8 cellular contexts compared by ENCODE assay signal in the genomic region with DNA sequence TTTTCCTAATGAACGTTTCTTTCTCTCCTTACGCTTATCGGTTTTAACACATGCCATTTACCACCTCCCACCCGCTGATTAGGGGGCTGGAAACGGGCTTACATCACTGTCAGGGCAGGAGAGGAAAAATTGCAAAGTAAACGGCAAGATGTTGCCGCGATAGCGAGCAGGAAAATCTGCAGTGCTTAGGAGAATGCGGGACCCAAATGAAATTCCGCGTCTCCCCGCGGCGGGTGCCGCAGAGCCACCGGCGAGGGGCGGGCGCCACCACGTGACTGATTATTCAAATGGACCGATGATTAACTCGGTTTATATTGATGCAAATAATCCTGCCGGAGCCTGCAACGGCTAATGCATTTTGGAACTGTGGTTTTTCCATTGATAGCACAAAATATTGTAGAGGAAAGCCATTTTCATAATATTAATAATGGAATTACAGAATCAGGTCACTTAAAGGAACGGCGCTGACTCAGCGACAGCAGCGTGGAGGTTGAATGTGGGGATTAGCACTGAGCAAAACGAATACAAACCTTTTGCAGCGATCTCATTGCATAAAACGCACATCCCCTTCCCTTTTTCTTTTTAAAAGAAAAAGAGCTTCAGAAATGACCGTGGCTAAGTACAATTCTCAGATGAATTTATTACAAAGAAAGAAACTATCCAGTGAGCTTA.
DNase-seq lines count a peak whose midpoint lies in the region; ATAC-seq and TF ChIP-seq lines count a peak whose summit lies in the region.

No MANE protein-coding gene starts in this region.

- H3K27me3 Mint-ChIP-seq in stimulated activated naive B cell treated with anti-CD40 and anti-IgM and Interleukin-4, amounts not matched to agents 10 μg/mL and 1 μg/mL and 100 μg/mL, for 72 hours: peaks cover 63 to 76% of the 10 kb centered on the region in 2 donors

- no peaks in the 10 kb centered on the region for H3K9me3 Mint-ChIP-seq in stimulated activated naive B cell treated with anti-CD40 and anti-IgM and Interleukin-4, amounts not matched to agents 10 μg/mL and 1 μg/mL and 100 μg/mL, for 72 hours

- TF ChIP-seq POLR2A in NB4 (IDR thresholded peaks at IDR 0.05; ENCODE audit: extremely low read depth, insufficient read length): no peak
- TF ChIP-seq POLR2A in body of pancreas (IDR thresholded peaks at IDR 0.05): no peak

- H3K27ac ChIP-seq in body of pancreas: no peak overlapping the region

- H3K4me3 Mint-ChIP-seq in stimulated activated naive B cell treated with anti-CD40 and anti-IgM and Interleukin-4, amounts not matched to agents 10 μg/mL and 1 μg/mL and 100 μg/mL, for 72 hours: peak overlapping the region; percentile 23 to 41

- intact Hi-C loops in body of pancreas (cut with DNase I): no loop called here

- no peaks in the 10 kb centered on the region for H3K36me3 ChIP-seq in body of pancreas (replicated peaks in 1 of 2; ENCODE audit: insufficient read depth in 1 of 2, low read depth in 2 of 2)

- peaks cover 0 to 21% of the 10 kb centered on the region in 2 donors for H3K27me3 ChIP-seq in body of pancreas

- 4 to 7% methylated on average over 33 of the region's 33 CpGs for WGBS in body of pancreas, 2 donors

- H3K36me3 Mint-ChIP-seq in stimulated activated naive B cell treated with anti-CD40 and anti-IgM and Interleukin-4, amounts not matched to agents 10 μg/mL and 1 μg/mL and 100 μg/mL, for 72 hours: no peaks in the 10 kb centered on the region

- DNase-seq in DMS53 treated with DMSO at 0.1 percent for 48 hours (lab: John Stamatoyannopoulos, UW; ENCODE audit: unreplicated experiment) (peak; percentile 65), NB4 (ENCODE audit: low read depth) (peak; percentile 20), body of pancreas (peak in 3 of 4 donors; percentile 18 to 61 (median 20)), islet precursor cell (peak; percentile 74)
- no peak for DNase-seq in stimulated activated naive B cell treated with anti-CD40 and anti-IgM and Interleukin-4, amounts not matched to agents 10 μg/mL and 1 μg/mL and 100 μg/mL, for 72 hours

- H3K4me1 ChIP-seq in body of pancreas: peaks cover 10% of the 10 kb centered on the region

- TF ChIP-seq CTCF in NB4 (IDR thresholded peaks at IDR 0.05; ENCODE audit: low read depth, low read length) (no peak), body of pancreas (IDR thresholded peaks at IDR 0.05) (peak in 3 of 7 experiments; percentile 7 to 27 (median 19))

- no peak for ATAC-seq in body of pancreas
- no peak for ATAC-seq in stimulated activated naive B cell treated with anti-CD40 and anti-IgM and Interleukin-4, amounts not matched to agents 10 μg/mL and 1 μg/mL and 100 μg/mL, for 72 hours (replicated peaks)
- no peak for ATAC-seq in HG02623 (IDR thresholded peaks at IDR 0.05; ENCODE audit: unreplicated experiment)
- ATAC-seq in HG02678 (IDR thresholded peaks at IDR 0.05; ENCODE audit: unreplicated experiment): no peak
- ATAC-seq in HG03432 (IDR thresholded peaks at IDR 0.05; ENCODE audit: unreplicated experiment): no peak

- H3K4me1 Mint-ChIP-seq in stimulated activated naive B cell treated with anti-CD40 and anti-IgM and Interleukin-4, amounts not matched to agents 10 μg/mL and 1 μg/mL and 100 μg/mL, for 72 hours: peaks cover 0 to 4% of the 10 kb centered on the region in 2 donors

- H3K4me3 ChIP-seq in NB4 (ENCODE audit: low read depth, low read length) (no peak overlapping the region), body of pancreas (peak overlapping the region in 1 of 2 donors; percentile 8)

- H3K27ac Mint-ChIP-seq in stimulated activated naive B cell treated with anti-CD40 and anti-IgM and Interleukin-4, amounts not matched to agents 10 μg/mL and 1 μg/mL and 100 μg/mL, for 72 hours: no peak overlapping the region

- no peaks in the 10 kb centered on the region for H3K9me3 ChIP-seq in body of pancreas
